In the genomic region with DNA sequence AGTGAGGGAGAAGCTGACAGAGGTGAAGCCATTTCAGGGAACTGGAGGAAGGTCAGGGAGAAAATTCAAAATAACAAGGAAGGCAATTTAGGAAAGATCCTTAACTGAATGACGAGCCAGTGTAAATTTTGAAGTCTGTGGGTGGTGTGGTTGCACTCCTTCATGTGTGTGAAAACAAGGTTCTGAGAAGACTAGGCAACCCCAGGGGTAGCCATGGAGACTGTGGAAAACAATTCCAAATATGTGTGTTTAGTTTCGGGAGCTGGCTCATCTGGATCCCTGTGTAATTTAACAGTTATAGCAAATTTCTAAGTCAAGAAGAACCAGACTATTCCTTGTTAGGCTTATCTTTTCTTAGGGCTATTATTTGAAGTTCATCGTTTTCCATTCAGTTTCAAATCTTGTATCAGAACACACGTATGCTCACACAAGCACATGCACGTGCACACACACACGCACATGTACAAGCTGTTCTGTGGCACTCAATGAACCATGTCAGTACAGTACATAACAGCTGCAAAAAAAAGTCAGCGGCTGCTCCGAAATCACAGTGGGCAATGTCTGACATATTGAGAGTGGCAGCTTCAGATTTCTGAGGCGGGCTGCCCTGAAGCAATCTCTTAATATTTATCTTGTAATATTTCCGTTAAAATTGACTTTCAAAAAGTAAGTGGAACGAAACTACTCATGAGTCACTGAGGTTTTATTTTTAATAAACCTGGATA, we compare ENCODE assay signal across 12 cellular contexts.
DNase-seq lines count a peak whose midpoint lies in the region; ATAC-seq and TF ChIP-seq lines count a peak whose summit lies in the region.
"Had no signal": no experiment of that assay in that cellular context is flagged by ENCODE, and none has a peak within 500 bp of the region (broad histone marks: within the 10 kb centered on the region; RNA-seq: fewer than 3 reads in every experiment).

No MANE protein-coding gene starts in this region.

- 68 to 83% methylated on average over 5 to 8 of the region's 11 CpGs for WGBS in mesodermal cell (ENCODE audit: insufficient coverage in 2 of 2), 2 experiments

- H3K27ac ChIP-seq in mesodermal cell (ENCODE audit: low read depth, low read length, severe bottlenecking) (peak overlapping the region; percentile 77), thoracic aorta (peak overlapping the region; percentile 86 to 90)
- H3K27ac ChIP-seq: pancreas had no signal

- no peak overlapping the region for H3K4me3 ChIP-seq in cardiac fibroblast (replicated peaks in 1 of 2; ENCODE audit: low read depth in 2 of 2, low read length in 2 of 2)
- H3K4me3 ChIP-seq in mesodermal cell (ENCODE audit: extremely low read depth, insufficient read depth, low read length, poor library complexity, severe bottlenecking) = no peak overlapping the region
- H3K4me3 ChIP-seq in thoracic aorta = peak overlapping the region; percentile 58
- H3K4me3 ChIP-seq: pancreas had no signal

- ATAC-seq in thoracic aorta (ENCODE audit: insufficient number of reproducible peaks, low FRiP score, low read depth) (peak; percentile 69), HG03439 (IDR thresholded peaks at IDR 0.05; ENCODE audit: unreplicated experiment) (no peak)
- ATAC-seq: activated CD4-positive, CD25-positive, alpha-beta regulatory T cell treated with anti-CD3 and anti-CD28 coated beads, Interleukin-2, amount 50 U/mL, for 24 hours had no signal

- TF ChIP-seq CTCF in cardiac fibroblast (IDR thresholded peaks at IDR 0.05; ENCODE audit: low read depth, low read length) (no peak), thoracic aorta (IDR thresholded peaks at IDR 0.05) (no peak)

- H3K27me3 ChIP-seq in thoracic aorta (replicated peaks; ENCODE audit: insufficient read depth) = no peaks in the 10 kb centered on the region
- H3K27me3 ChIP-seq: pancreas had no signal

- no peaks in the 10 kb centered on the region for H3K36me3 ChIP-seq in mesodermal cell (ENCODE audit: control insufficient read depth, insufficient read depth, low read length)
- H3K36me3 ChIP-seq in thoracic aorta = no peaks in the 10 kb centered on the region
- H3K36me3 ChIP-seq: pancreas had no signal

- peaks cover 5% of the 10 kb centered on the region for H3K9me3 ChIP-seq in mesodermal cell (ENCODE audit: control insufficient read depth, low read length)
- no peaks in the 10 kb centered on the region for H3K9me3 ChIP-seq in thoracic aorta
- H3K9me3 ChIP-seq: pancreas had no signal

- DNase-seq in M059J (ENCODE audit: low read depth) = peak; percentile 92
- peak; percentile 12 to 49 for DNase-seq in cardiac fibroblast (ENCODE audit: low read depth in 2 of 2)
- peak; percentile 15 for DNase-seq in thoracic aorta (ENCODE audit: low spot score)
- no peak for DNase-seq in GDM1 (lab: John Stamatoyannopoulos, UW)
- no peak for DNase-seq in stimulated activated naive CD4-positive, alpha-beta T cell treated with Interleukin-2 at 50 U/mL for 16 hours (lab: John Stamatoyannopoulos, UW)
- DNase-seq: NCI-H187; pancreas; stimulated activated CD4-positive, alpha-beta T cell treated with anti-CD3 and anti-CD28 coated beads, Interleukin-2, amount 100 ng/mL, for 48 hours; SW 1271 had no signal

- peaks cover 9% of the 10 kb centered on the region for H3K4me1 ChIP-seq in mesodermal cell (ENCODE audit: control insufficient read depth, insufficient read depth, low read length, poor library complexity, severe bottlenecking)
- H3K4me1 ChIP-seq in thoracic aorta (ENCODE audit: control insufficient read depth in 1 of 2, low read depth in 2 of 2) = peaks cover 9 to 82% of the 10 kb centered on the region in 2 donors

Comparison
In these comparisons a context has a peak if more than half of its experiments do, and no peak if none do; other contexts are left out.
1. DNase-seq: peak in M059J (single experiment), cardiac fibroblast (2 of 2) and thoracic aorta (single experiment); none in GDM1 (single experiment) and stimulated activated naive CD4-positive, alpha-beta T cell treated with Interleukin-2 at 50 U/mL for 16 hours (single experiment).